1 cellular context compared by ENCODE assay signal in the genomic region with DNA sequence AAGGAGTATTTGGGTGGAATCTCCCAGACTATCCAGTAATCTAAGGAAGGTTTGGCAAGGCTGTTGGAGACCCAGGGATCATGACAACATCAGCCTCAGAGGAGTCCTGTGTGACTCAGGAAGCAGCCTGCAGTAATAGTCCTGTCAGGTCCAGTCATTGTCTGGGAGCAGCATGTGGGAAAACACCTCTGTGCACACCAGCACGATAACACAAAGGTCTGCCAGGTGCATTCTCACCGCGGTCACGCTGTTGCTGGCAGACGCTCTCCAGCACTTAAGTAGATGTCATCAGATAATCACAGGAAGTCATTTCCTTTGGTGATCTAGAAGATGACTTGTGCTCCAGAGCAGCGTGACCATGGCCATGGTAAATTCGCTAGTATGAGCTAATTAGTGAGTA.
TF ChIP-seq lines count a peak whose summit lies in the region.

No MANE protein-coding gene starts in this region.

TF ChIP-seq in liver, 16 proteins besides CTCF, POLR2A, EP300 and RAD21 (continued from another document):
- TF ChIP-seq, protein P1, sequence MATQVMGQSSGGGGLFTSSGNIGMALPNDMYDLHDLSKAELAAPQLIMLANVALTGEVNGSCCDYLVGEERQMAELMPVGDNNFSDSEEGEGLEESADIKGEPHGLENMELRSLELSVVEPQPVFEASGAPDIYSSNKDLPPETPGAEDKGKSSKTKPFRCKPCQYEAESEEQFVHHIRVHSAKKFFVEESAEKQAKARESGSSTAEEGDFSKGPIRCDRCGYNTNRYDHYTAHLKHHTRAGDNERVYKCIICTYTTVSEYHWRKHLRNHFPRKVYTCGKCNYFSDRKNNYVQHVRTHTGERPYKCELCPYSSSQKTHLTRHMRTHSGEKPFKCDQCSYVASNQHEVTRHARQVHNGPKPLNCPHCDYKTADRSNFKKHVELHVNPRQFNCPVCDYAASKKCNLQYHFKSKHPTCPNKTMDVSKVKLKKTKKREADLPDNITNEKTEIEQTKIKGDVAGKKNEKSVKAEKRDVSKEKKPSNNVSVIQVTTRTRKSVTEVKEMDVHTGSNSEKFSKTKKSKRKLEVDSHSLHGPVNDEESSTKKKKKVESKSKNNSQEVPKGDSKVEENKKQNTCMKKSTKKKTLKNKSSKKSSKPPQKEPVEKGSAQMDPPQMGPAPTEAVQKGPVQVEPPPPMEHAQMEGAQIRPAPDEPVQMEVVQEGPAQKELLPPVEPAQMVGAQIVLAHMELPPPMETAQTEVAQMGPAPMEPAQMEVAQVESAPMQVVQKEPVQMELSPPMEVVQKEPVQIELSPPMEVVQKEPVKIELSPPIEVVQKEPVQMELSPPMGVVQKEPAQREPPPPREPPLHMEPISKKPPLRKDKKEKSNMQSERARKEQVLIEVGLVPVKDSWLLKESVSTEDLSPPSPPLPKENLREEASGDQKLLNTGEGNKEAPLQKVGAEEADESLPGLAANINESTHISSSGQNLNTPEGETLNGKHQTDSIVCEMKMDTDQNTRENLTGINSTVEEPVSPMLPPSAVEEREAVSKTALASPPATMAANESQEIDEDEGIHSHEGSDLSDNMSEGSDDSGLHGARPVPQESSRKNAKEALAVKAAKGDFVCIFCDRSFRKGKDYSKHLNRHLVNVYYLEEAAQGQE (IDR thresholded peaks at IDR 0.05) = peak; percentile 28
- no peak for TF ChIP-seq YY1 (IDR thresholded peaks at IDR 0.05)
- peak; percentile 35 for TF ChIP-seq SP1 (IDR thresholded peaks at IDR 0.05)
- TF ChIP-seq HNF4G (IDR thresholded peaks at IDR 0.05) = no peak
- peak; percentile 25 to 72 for TF ChIP-seq HNF4A (conservative IDR thresholded peaks at IDR 0.05)
- TF ChIP-seq RXRA (IDR thresholded peaks at IDR 0.05) = peak in 1 of 2 donors; percentile 68
- TF ChIP-seq JUND (IDR thresholded peaks at IDR 0.05) = no peak
